15 cellular contexts compared by ENCODE assay signal in genomic region chr1:201964266-201964665, GRCh38. TPM values are rescaled to one million over a fixed set of nuclear protein-coding genes. Genes with fewer than 3 reads are reported as not detected.
"Had no signal": no experiment of that assay in that cellular context is flagged by ENCODE, and none has a peak within 500 bp of the region (broad histone marks: within the 10 kb centered on the region; RNA-seq: fewer than 3 reads in every experiment).

No MANE protein-coding gene starts in this region.

- H3K27ac ChIP-seq: ascending aorta, coronary artery, epithelial cell of prostate, hepatocyte, ovary, stomach, thoracic aorta had no signal

- H3K27me3 ChIP-seq: ascending aorta, hepatocyte, ovary, stomach had no signal

- H3K4me2 ChIP-seq: hepatocyte had no signal

- H2AFZ ChIP-seq: hepatocyte had no signal

- H3K9me3 ChIP-seq: ascending aorta, ovary, stomach, thoracic aorta had no signal

- H3K4me3 ChIP-seq: ascending aorta, coronary artery, hepatocyte, ovary, stomach, thoracic aorta had no signal

- DNase-seq: activated CD4-positive, alpha-beta T cell treated with anti-CD3 and anti-CD28 coated beads, Interleukin-2, amount 50 U/mL, for 48 hours; activated CD4-positive, CD25-positive, alpha-beta regulatory T cell treated with anti-CD3 and anti-CD28 coated beads, Interleukin-2, amount 50 U/mL, for 72 hours; activated CD8-positive, alpha-beta memory T cell treated with anti-CD3 and anti-CD28 coated beads, Interleukin-2, amount 10 ng/mL, durations not matched to agents 7 days and 5 days; activated gamma-delta T cell; activated T-cell treated with anti-CD3 and anti-CD28 coated beads, Interleukin-2, amount 50 U/mL, for 4 hours; effector memory CD8-positive, alpha-beta T cell; ovary; stimulated activated CD4-positive, alpha-beta T cell treated with anti-CD3 and anti-CD28 coated beads, Interleukin-15, amount 100 ng/mL, for 24 hours; stimulated activated CD4-positive, alpha-beta T cell treated with anti-CD3 and anti-CD28 coated beads, Interleukin-4, amount 100 ng/mL, for 24 hours; stomach had no signal

- ATAC-seq: activated CD8-positive, alpha-beta memory T cell treated with anti-CD3 and anti-CD28 coated beads, Interleukin-2, amount 10 ng/mL, durations not matched to agents 7 days and 5 days; activated T-cell treated with anti-CD3 and anti-CD28 coated beads, Interleukin-2, amount 50 U/mL, for 4 hours; effector memory CD8-positive, alpha-beta T cell had no signal

RNA-seq across cellular contexts. Expression of gene LMOD1, which starts 17.9 kb away (rescaled TPM):
- total RNA-seq: activated CD8-positive, alpha-beta memory T cell treated with anti-CD3 and anti-CD28 coated beads, Interleukin-2, amount 10 ng/mL, durations not matched to agents 7 days and 5 days had no signal
